8 cellular contexts compared by ENCODE assay signal in the genomic region with DNA sequence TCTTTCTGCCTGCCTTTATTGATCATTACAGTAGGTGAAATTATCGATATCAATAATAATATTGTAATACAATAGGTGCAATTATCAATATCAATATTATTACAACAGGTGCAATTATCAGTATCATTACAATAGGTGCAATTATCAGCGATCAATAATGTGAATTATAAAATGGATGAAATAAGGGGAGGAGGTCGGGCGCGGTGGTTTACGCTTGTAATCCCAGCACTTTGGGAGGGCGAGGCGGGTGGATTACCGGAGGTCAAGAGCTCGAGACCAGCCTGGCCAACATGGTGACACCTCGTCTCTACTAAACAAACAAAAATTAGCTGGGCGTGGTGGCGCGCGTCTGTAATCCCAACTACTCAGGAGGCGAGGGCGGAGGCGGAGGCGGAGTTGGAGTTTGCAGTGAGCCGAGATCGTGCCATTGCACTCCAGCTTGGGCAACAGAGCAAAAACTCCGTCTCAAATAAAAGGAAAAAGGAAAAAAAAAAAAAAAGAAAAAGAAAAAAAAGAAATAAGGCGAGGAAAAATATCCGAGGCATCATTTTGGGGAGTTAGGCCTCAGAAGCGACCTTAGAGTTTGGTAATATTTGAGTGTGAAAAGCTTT. TPM values are rescaled to one million over a fixed set of nuclear protein-coding genes. Genes with fewer than 3 reads are reported as not detected.
A peak's percentile ranks its signal among the peaks of the same experiment; 100 is the strongest.
DNase-seq lines count a peak whose midpoint lies in the region; ATAC-seq, FAIRE-seq and TF ChIP-seq lines count a peak whose summit lies in the region.

No MANE protein-coding gene starts in this region.

- FAIRE-seq in HepG2 (lab: Jason Lieb, UNC): no peak

- H3K27me3 ChIP-seq in HepG2 (ENCODE audit: control insufficient read depth in 1 of 2, insufficient read depth in 2 of 2, low read length in 2 of 2): no peaks in the 10 kb centered on the region; a peak in 2 of 5 replicates

- H4K20me1 ChIP-seq in HepG2 (ENCODE audit: insufficient read depth, low read length): peaks cover 31% of the 10 kb centered on the region

- 1% methylated on average over 25 of the region's 25 CpGs for WGBS in HepG2 (ENCODE audit: low lambda C conversion rate)

- peak overlapping the region; percentile 79 to 98 (median 94) for H3K4me3 ChIP-seq in HepG2 (replicated peaks in 1 of 3; ENCODE audit: insufficient read depth in 1 of 3, low read depth in 2 of 3, low read length in 3 of 3)

- intact Hi-C loops in HepG2 (cut with micrococcal nuclease; ENCODE audit: unreplicated experiment): loop anchor here (2.0 kb wide), 2 partner anchors 637 to 789 kb away; a partner anchor contains a TSS

- BruUV-seq in HepG2 (replicated peaks; lab: Mats Ljungman, UMichigan): TSS peak; percentile 72

- peak overlapping the region; percentile 56 for H3K9ac ChIP-seq in HepG2 (ENCODE audit: insufficient read depth, low read depth, low read length)

- peaks cover 39% of the 10 kb centered on the region for H3K79me2 ChIP-seq in HepG2 (ENCODE audit: insufficient read depth, low read length)

- CTCF ChIA-PET in HepG2 (lab: Yijun Ruan, JAX; ENCODE audit: low intra/inter-chr PET ratio, low total read pairs): no interaction called here

- H2AFZ ChIP-seq in HepG2 (ENCODE audit: low read length): peak overlapping the region; percentile 8

- no peak for TF ChIP-seq EP300 in HepG2 (IDR thresholded peaks at IDR 0.05; ENCODE audit: low read depth in 2 of 2, low read length in 2 of 2)
- no peak for TF ChIP-seq EP300 in HepG2 (CRISPR knock-in tag; IDR thresholded peaks at IDR 0.05; ENCODE audit: borderline replicate concordance)

- no peak for TF ChIP-seq POLR2A in HepG2 (IDR thresholded peaks at IDR 0.05; ENCODE audit: insufficient read depth in 1 of 2, low read depth in 2 of 2, low read length in 2 of 2)

- H3K27ac ChIP-seq in cingulate gyrus (ENCODE audit: low read depth, low read length): peak overlapping the region; percentile 65
- H3K27ac ChIP-seq in HepG2 (ENCODE audit: extremely low read length, insufficient read depth, low read length): peak overlapping the region; percentile 98

- in situ Hi-C loops in HepG2 (cut with HindIII; ENCODE audit: extremely low pct_ligation_motif_present, low pct_unique_long_range_greater_than_20kb): loop anchor here (25.0 kb wide), 1 partner anchor 773 kb away; no protein-coding TSS in a partner anchor

- no peak for TF ChIP-seq RAD21 in HepG2 (CRISPR knock-in tag; IDR thresholded peaks at IDR 0.05)

- DNase-seq in NCI-H2227 treated with DMSO at 0.1 percent for 48 hours (lab: John Stamatoyannopoulos, UW): peak; percentile 61
- DNase-seq in activated CD4-positive, CD25-positive, alpha-beta regulatory T cell treated with anti-CD3 and anti-CD28 coated beads, Interleukin-2, amount 50 U/mL, for 72 hours: peak; percentile 63
- peak; percentile 57 for DNase-seq in HepG2 (ENCODE audit: low spot score)
- DNase-seq in stimulated activated CD4-positive, alpha-beta T cell treated with anti-CD3 and anti-CD28 coated beads, Interleukin-4, amount 100 ng/mL, for 1 hour: peak; percentile 59

- H3K4me2 ChIP-seq in HepG2 (ENCODE audit: low read depth, low read length): peak overlapping the region; percentile 93

- no peaks in the 10 kb centered on the region for H3K9me3 ChIP-seq in HepG2 (ENCODE audit: low read length)

- POLR2A ChIA-PET in HepG2 (lab: Yijun Ruan, JAX): interaction anchor here (1.2 to 2.5 kb wide), 5 partner anchors 8 to 95 kb away, joined by 3 to 17 read pairs (median 7); a partner anchor contains a TSS

- peaks cover 48% of the 10 kb centered on the region for H3K4me1 ChIP-seq in HepG2 (ENCODE audit: insufficient read depth, low read length)

- H3K36me3 ChIP-seq in HepG2 (replicated peaks in 1 of 2; ENCODE audit: control insufficient read depth in 1 of 2, insufficient read depth in 2 of 2, low read length in 2 of 2): peaks cover 2 to 7% of the 10 kb centered on the region in 2 experiments; a peak in 3 of 5 replicates

- ATAC-seq in GM18870 (IDR thresholded peaks at IDR 0.05; ENCODE audit: unreplicated experiment) (peak; percentile 10), HepG2 (peak; percentile 52), HG03439 (IDR thresholded peaks at IDR 0.05; ENCODE audit: unreplicated experiment) (no peak), GM18867 (IDR thresholded peaks at IDR 0.05; ENCODE audit: unreplicated experiment) (no peak)

- TF ChIP-seq CTCF in HepG2 (CRISPR knock-in tag; IDR thresholded peaks at IDR 0.05): no peak

TF ChIP-seq in HepG2, 621 proteins besides CTCF, POLR2A, EP300 and RAD21 (continues in another document):
- TF ChIP-seq, protein P1, sequence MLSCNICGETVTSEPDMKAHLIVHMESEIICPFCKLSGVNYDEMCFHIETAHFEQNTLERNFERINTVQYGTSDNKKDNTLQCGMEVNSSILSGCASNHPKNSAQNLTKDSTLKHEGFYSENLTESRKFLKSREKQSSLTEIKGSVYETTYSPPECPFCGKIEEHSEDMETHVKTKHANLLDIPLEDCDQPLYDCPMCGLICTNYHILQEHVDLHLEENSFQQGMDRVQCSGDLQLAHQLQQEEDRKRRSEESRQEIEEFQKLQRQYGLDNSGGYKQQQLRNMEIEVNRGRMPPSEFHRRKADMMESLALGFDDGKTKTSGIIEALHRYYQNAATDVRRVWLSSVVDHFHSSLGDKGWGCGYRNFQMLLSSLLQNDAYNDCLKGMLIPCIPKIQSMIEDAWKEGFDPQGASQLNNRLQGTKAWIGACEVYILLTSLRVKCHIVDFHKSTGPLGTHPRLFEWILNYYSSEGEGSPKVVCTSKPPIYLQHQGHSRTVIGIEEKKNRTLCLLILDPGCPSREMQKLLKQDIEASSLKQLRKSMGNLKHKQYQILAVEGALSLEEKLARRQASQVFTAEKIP (CRISPR knock-in tag; IDR thresholded peaks at IDR 0.05; ENCODE audit: borderline replicate concordance): no peak
- TF ChIP-seq, protein P2, sequence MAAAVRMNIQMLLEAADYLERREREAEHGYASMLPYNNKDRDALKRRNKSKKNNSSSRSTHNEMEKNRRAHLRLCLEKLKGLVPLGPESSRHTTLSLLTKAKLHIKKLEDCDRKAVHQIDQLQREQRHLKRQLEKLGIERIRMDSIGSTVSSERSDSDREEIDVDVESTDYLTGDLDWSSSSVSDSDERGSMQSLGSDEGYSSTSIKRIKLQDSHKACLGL (CRISPR knock-in tag; IDR thresholded peaks at IDR 0.05): no peak
- TF ChIP-seq MIER3 (CRISPR knock-in tag; IDR thresholded peaks at IDR 0.05; ENCODE audit: borderline replicate concordance) (0 out of 2 replicates have a peak, but pooled peaks have one; percentile 5), SIX1 (CRISPR knock-in tag; IDR thresholded peaks at IDR 0.05; ENCODE audit: borderline replicate concordance) (0 out of 2 replicates have a peak, but pooled peaks have one; percentile 3)

RNA-seq across cellular contexts. Expression of a gene that starts 0.6 kb away (rescaled TPM):
- total RNA-seq in HepG2 (2016; rRNA removed; fragmentation: Illumina TruSeq; extraction: Trizol): 55.1 and 57.6 TPM in 2 replicates
- total RNA-seq in HepG2 (2016; cell fraction: cytosol; rRNA removed; fragmentation: Illumina TruSeq; extraction: Trizol; ENCODE audit: low read depth): 14.7 and 15.0 TPM in 2 replicates
- 53.0 and 56.3 TPM in 2 replicates for total RNA-seq in HepG2 (2016; cell fraction: insoluble cytoplasmic fraction; rRNA removed; fragmentation: Illumina TruSeq; extraction: Trizol)
- total RNA-seq in HepG2 (2016; cell fraction: membrane; rRNA removed; fragmentation: Illumina TruSeq; extraction: Trizol): 19.6 and 21.1 TPM in 2 replicates
- total RNA-seq in HepG2 (2016; cell fraction: nucleus; rRNA removed; fragmentation: Illumina TruSeq; extraction: Trizol): 59.8 and 62.4 TPM in 2 replicates
- 11.9 and 17.4 TPM in 2 replicates for polyA plus RNA-seq in HepG2 (2011; rRNA removed)
- 15.1 and 17.3 TPM in 2 replicates for polyA plus RNA-seq in HepG2 (2011; cell fraction: cytosol; rRNA removed)
- polyA plus RNA-seq in HepG2 (2011; cell fraction: nucleus; rRNA removed): 20.7 and 22.5 TPM in 2 replicates
- 24.1 and 27.1 TPM in 2 replicates for polyA plus RNA-seq in HepG2 (2012)
- 3.1 and 4.4 TPM in 2 replicates for polyA plus RNA-seq in HepG2 (2016; cell fraction: cytosol; fragmentation: Illumina TruSeq; extraction: Trizol; ENCODE audit: low read depth)
- 39.2 and 39.8 TPM in 2 replicates for polyA plus RNA-seq in HepG2 (2016; cell fraction: insoluble cytoplasmic fraction; fragmentation: Illumina TruSeq; extraction: Trizol; ENCODE audit: low read depth)
- 11.3 and 11.4 TPM in 2 replicates for polyA plus RNA-seq in HepG2 (2016; cell fraction: membrane; fragmentation: Illumina TruSeq; extraction: Trizol; ENCODE audit: low read depth)
- 64.4 and 67.5 TPM in 2 replicates for polyA plus RNA-seq in HepG2 (2016; cell fraction: nucleus; fragmentation: Illumina TruSeq; extraction: Trizol; ENCODE audit: insufficient read depth, low read depth)
- polyA minus RNA-seq in HepG2 (2011; rRNA and poly(A)+ RNA removed; ENCODE audit: low replicate concordance): 5.2 and 8.2 TPM in 2 replicates
- polyA minus RNA-seq in HepG2 (2011; cell fraction: cytosol; rRNA and poly(A)+ RNA removed): 27.3 and 28.5 TPM in 2 replicates
- 69.1 and 79.8 TPM in 2 replicates for polyA minus RNA-seq in HepG2 (2011; cell fraction: nucleus; rRNA and poly(A)+ RNA removed)

RNA-seq across cellular contexts. Expression of a gene that starts 32.4 kb away (rescaled TPM):
- 106 and 118 TPM in 2 replicates for total RNA-seq in HepG2 (2016; rRNA removed; fragmentation: Illumina TruSeq; extraction: Trizol)
- total RNA-seq in HepG2 (2016; cell fraction: cytosol; rRNA removed; fragmentation: Illumina TruSeq; extraction: Trizol; ENCODE audit: low read depth): 74.1 and 118 TPM in 2 replicates
- total RNA-seq in HepG2 (2016; cell fraction: insoluble cytoplasmic fraction; rRNA removed; fragmentation: Illumina TruSeq; extraction: Trizol): 109 and 142 TPM in 2 replicates
- 141 and 182 TPM in 2 replicates for total RNA-seq in HepG2 (2016; cell fraction: membrane; rRNA removed; fragmentation: Illumina TruSeq; extraction: Trizol)
- 39.0 and 52.5 TPM in 2 replicates for total RNA-seq in HepG2 (2016; cell fraction: nucleus; rRNA removed; fragmentation: Illumina TruSeq; extraction: Trizol)
- 23.3 and 24.4 TPM in 2 replicates for polyA plus RNA-seq in HepG2 (2011; rRNA removed)
- 24.7 and 43.0 TPM in 2 replicates for polyA plus RNA-seq in HepG2 (2011; cell fraction: cytosol; rRNA removed)
- polyA plus RNA-seq in HepG2 (2011; cell fraction: nucleus; rRNA removed): 5.5 and 6.4 TPM in 2 replicates
- 44.4 and 55.1 TPM in 2 replicates for polyA plus RNA-seq in HepG2 (2012)
- 234 and 380 TPM in 2 replicates for polyA plus RNA-seq in HepG2 (2016; cell fraction: cytosol; fragmentation: Illumina TruSeq; extraction: Trizol; ENCODE audit: low read depth)
- polyA plus RNA-seq in HepG2 (2016; cell fraction: insoluble cytoplasmic fraction; fragmentation: Illumina TruSeq; extraction: Trizol; ENCODE audit: low read depth): 194 and 206 TPM in 2 replicates
- 203 and 294 TPM in 2 replicates for polyA plus RNA-seq in HepG2 (2016; cell fraction: membrane; fragmentation: Illumina TruSeq; extraction: Trizol; ENCODE audit: low read depth)
- polyA plus RNA-seq in HepG2 (2016; cell fraction: nucleus; fragmentation: Illumina TruSeq; extraction: Trizol; ENCODE audit: insufficient read depth, low read depth): 80.3 and 80.7 TPM in 2 replicates
- polyA minus RNA-seq in HepG2 (2011; rRNA and poly(A)+ RNA removed; ENCODE audit: low replicate concordance): 2.4 and 16.3 TPM in 2 replicates
- 10.3 and 16.3 TPM in 2 replicates for polyA minus RNA-seq in HepG2 (2011; cell fraction: cytosol; rRNA and poly(A)+ RNA removed)
- polyA minus RNA-seq in HepG2 (2011; cell fraction: nucleus; rRNA and poly(A)+ RNA removed): 8.7 and 12.1 TPM in 2 replicates

Comparison
In these comparisons a context has a peak if more than half of its experiments do, and no peak if none do; other contexts are left out.
1. ATAC-seq: peak in GM18870 (single experiment) and HepG2 (single experiment); none in HG03439 (single experiment) and GM18867 (single experiment).
2. Peak in every context shown above with its lines, with median percentiles within 50 percentile points of each other: DNase-seq.